In the genomic region with DNA sequence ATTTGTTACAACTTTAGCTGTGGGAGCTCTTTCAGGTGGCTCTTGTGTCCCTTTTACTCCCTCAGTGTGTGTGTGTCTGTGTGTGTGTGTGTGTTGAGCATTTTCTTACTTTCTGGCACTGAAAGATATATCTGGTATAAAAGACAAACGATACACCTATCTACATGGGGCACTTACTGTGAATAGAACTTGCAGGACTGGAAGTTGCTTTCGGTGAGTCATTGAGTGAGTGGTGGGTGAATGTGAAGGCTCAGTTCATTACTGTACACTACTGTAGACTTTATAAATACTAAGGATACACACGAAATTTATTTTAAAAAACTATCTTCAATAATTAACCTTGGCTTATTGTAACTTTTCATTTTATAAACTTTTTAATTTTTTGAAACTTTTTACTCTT, we compare ENCODE assay signal across 1 cellular context.
TF ChIP-seq lines count a peak whose summit lies in the region.

No MANE protein-coding gene starts in this region.

TF ChIP-seq in WTC11, 78 proteins besides CTCF, POLR2A, EP300 and RAD21 (continued from another document):
- TF ChIP-seq, protein P1, sequence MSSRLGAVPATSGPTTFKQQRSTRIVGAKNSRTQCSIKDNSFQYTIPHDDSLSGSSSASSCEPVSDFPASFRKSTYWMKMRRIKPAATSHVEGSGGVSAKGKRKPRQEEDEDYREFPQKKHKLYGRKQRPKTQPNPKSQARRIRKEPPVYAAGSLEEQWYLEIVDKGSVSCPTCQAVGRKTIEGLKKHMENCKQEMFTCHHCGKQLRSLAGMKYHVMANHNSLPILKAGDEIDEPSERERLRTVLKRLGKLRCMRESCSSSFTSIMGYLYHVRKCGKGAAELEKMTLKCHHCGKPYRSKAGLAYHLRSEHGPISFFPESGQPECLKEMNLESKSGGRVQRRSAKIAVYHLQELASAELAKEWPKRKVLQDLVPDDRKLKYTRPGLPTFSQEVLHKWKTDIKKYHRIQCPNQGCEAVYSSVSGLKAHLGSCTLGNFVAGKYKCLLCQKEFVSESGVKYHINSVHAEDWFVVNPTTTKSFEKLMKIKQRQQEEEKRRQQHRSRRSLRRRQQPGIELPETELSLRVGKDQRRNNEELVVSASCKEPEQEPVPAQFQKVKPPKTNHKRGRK (CRISPR knock-in tag; IDR thresholded peaks at IDR 0.05; ENCODE audit: borderline replicate concordance) = no peak
- TF ChIP-seq SMAD3 (CRISPR knock-in tag; IDR thresholded peaks at IDR 0.05; ENCODE audit: borderline replicate concordance) (no peak), IRF2 (CRISPR knock-in tag; IDR thresholded peaks at IDR 0.05; ENCODE audit: borderline replicate concordance, low read depth) (no peak)
